In the genomic region with DNA sequence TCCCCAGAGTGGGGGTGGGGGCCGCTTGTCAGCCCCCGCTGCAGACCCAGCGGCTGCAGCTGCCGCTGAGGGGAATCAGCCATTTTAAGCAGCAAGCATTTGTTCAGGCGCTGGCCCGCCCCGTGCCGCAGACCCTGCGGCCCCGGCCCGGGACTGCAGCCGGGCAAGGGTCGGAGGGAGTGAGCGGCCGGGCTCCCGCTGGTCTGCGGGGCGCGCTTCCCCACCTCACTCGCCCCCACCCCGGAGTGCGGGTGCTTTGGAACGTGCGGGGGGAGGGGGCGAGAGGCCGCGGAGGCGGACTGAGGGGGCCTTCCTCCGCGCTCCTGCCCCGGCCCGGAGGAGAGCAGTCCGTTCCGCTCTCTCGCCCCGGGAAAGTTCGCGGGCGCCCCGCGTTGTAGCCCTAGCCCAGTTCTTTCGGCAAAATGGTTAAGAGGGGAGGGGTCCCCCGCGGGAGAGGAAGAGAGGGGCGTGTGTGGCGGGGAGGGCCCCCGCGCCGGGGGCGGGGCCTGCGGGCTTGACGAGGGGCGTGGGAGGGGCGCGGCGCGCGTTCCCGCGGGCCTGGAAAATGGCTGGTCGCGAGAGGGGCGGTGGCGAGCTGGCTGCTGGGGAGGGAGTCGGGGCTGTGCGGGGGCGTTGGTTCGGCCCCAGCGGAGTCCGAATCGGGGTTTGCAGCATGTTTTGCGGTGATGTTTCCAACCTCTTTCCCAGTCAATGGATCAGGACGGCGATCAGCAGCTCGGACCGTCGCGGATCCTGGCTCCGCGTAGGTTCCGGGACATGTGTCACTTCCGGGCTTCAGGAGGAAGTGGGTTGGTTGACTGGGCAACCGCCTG, we compare ENCODE assay signal across 8 cellular contexts. TPM values are rescaled to one million over a fixed set of nuclear protein-coding genes. Genes with fewer than 3 reads are reported as not detected.
DNase-seq lines count a peak whose midpoint lies in the region; ATAC-seq and TF ChIP-seq lines count a peak whose summit lies in the region.

No MANE protein-coding gene starts in this region.

- H3K27ac ChIP-seq in BLaER1 = peak overlapping the region; percentile 86
- peak overlapping the region; percentile 95 to 97 for H3K27ac ChIP-seq in left lung

- no peaks in the 10 kb centered on the region for H3K27me3 Mint-ChIP-seq in dendritic cell treated with granulocyte-macrophage colony-stimulating factor and Interleukin-4, amounts not matched to agents 40 ng/mL and 50 ng/mL, for 4 days

- intact Hi-C loops in dendritic cell treated with granulocyte-macrophage colony-stimulating factor and Interleukin-4, amounts not matched to agents 40 ng/mL and 50 ng/mL, for 4 days (cut with micrococcal nuclease) = loop anchor here (1.0 to 10.0 kb wide), 3 partner anchors 33 to 411 kb away; a partner anchor contains a TSS
- intact Hi-C loops in left lung (cut with DNase I) = no loop called here

- H3K36me3 Mint-ChIP-seq in dendritic cell treated with granulocyte-macrophage colony-stimulating factor and Interleukin-4, amounts not matched to agents 40 ng/mL and 50 ng/mL, for 4 days (ENCODE audit: low read depth) = peaks cover 32% of the 10 kb centered on the region

- DNase-seq in NCI-H510A treated with DMSO at 0.1 percent for 48 hours (lab: John Stamatoyannopoulos, UW) (peak; percentile 41), left lung (peak; percentile 92 to 95)
- peak; percentile 79 to 84 for DNase-seq in activated CD4-positive, alpha-beta T cell treated with anti-CD3 and anti-CD28 coated beads, Interleukin-2, amount 50 U/mL, for 24 hours (ENCODE audit: low read depth in 1 of 2, low spot score in 1 of 2)
- peak; percentile 82 for DNase-seq in stimulated activated CD4-positive, alpha-beta T cell treated with anti-CD3 and anti-CD28 coated beads, Interleukin-2, amount 100 ng/mL, for 4 hours (ENCODE audit: low read depth)

- no peaks in the 10 kb centered on the region for H3K9me3 Mint-ChIP-seq in dendritic cell treated with granulocyte-macrophage colony-stimulating factor and Interleukin-4, amounts not matched to agents 40 ng/mL and 50 ng/mL, for 4 days

- H3K4me1 ChIP-seq in BLaER1 = peaks cover 31% of the 10 kb centered on the region
- peaks cover 0 to 31% of the 10 kb centered on the region in 2 donors for H3K4me1 ChIP-seq in left lung

- H3K9me3 ChIP-seq in BLaER1 (no peaks in the 10 kb centered on the region), left lung (no peaks in the 10 kb centered on the region)

- H3K4me3 Mint-ChIP-seq in dendritic cell treated with granulocyte-macrophage colony-stimulating factor and Interleukin-4, amounts not matched to agents 40 ng/mL and 50 ng/mL, for 4 days = peak overlapping the region; percentile 86

- ATAC-seq in GM19043 (IDR thresholded peaks at IDR 0.05; ENCODE audit: low read depth, unreplicated experiment) (peak; percentile 34), HG03342 (IDR thresholded peaks at IDR 0.05; ENCODE audit: unreplicated experiment) (peak; percentile 45), left lung (peak; percentile 62)

- H3K36me3 ChIP-seq in BLaER1 = peaks cover 7% of the 10 kb centered on the region
- peaks cover 0 to 4% of the 10 kb centered on the region in 2 donors for H3K36me3 ChIP-seq in left lung

- peak overlapping the region; percentile 85 for H3K9ac ChIP-seq in BLaER1

- H3K4me2 ChIP-seq in BLaER1 = peak overlapping the region; percentile 82

- H3K4me3 ChIP-seq in BLaER1 = peak overlapping the region; percentile 92
- H3K4me3 ChIP-seq in left lung = peak overlapping the region; percentile 98 to 99

- H3K27me3 ChIP-seq in BLaER1 (no peaks in the 10 kb centered on the region), left lung (no peaks in the 10 kb centered on the region)

- H3K4me1 Mint-ChIP-seq in dendritic cell treated with granulocyte-macrophage colony-stimulating factor and Interleukin-4, amounts not matched to agents 40 ng/mL and 50 ng/mL, for 4 days (ENCODE audit: low read depth) = peaks cover 18% of the 10 kb centered on the region

- H4K20me1 ChIP-seq in BLaER1 = peaks cover 13% of the 10 kb centered on the region; the same call in 1 of the 2 replicates

- TF ChIP-seq CTCF in left lung (IDR thresholded peaks at IDR 0.05) = no peak

- peak overlapping the region; percentile 99 for H3K27ac Mint-ChIP-seq in dendritic cell treated with granulocyte-macrophage colony-stimulating factor and Interleukin-4, amounts not matched to agents 40 ng/mL and 50 ng/mL, for 4 days

RNA-seq across cellular contexts. Expression of a gene that starts 0.9 kb away (rescaled TPM):
- total RNA-seq in left lung = 1 to 10 TPM; 9.3 to 9.8 TPM

Comparison
In these comparisons a context has a peak if more than half of its experiments do, and no peak if none do; other contexts are left out.
1. Peak in every context shown above with its lines: DNase-seq, ATAC-seq, H3K4me3 ChIP-seq and H3K27ac ChIP-seq.
2. DNase-seq: peak in every context shown above with its lines; median percentile 94 in left lung; 82 in stimulated activated CD4-positive, alpha-beta T cell treated with anti-CD3 and anti-CD28 coated beads, Interleukin-2, amount 100 ng/mL, for 4 hours; 82 in activated CD4-positive, alpha-beta T cell treated with anti-CD3 and anti-CD28 coated beads, Interleukin-2, amount 50 U/mL, for 24 hours; 41 in NCI-H510A treated with DMSO at 0.1 percent for 48 hours.